Comparison of ENCODE assay signal across 15 cellular contexts in genomic region chrX:86604620-86605019, GRCh38.
A peak's percentile ranks its signal among the peaks of the same experiment; 100 is the strongest.
DNase-seq lines count a peak whose midpoint lies in the region; ATAC-seq, FAIRE-seq and TF ChIP-seq lines count a peak whose summit lies in the region.
"Had no signal": no experiment of that assay in that cellular context is flagged by ENCODE, and none has a peak within 500 bp of the region (broad histone marks: within the 10 kb centered on the region; RNA-seq: fewer than 3 reads in every experiment).

No MANE protein-coding gene starts in this region.

- DNase-seq in GM12891 (ENCODE audit: insufficient read length, low spot score): no peak
- peak; percentile 40 for DNase-seq in RKO (ENCODE audit: low spot score)
- no peak for DNase-seq in HPDE6-E6E7 (ENCODE audit: extremely low spot score)
- no peak for DNase-seq in activated naive CD4-positive, alpha-beta T cell (lab: John Stamatoyannopoulos, UW)
- DNase-seq in AML-193 (lab: John Stamatoyannopoulos, UW): no peak
- DNase-seq in GM10248 (ENCODE audit: extremely low spot score): no peak
- DNase-seq: activated CD4-positive, alpha-beta T cell treated with anti-CD3 and anti-CD28 coated beads, Interleukin-2, amount 10 ng/mL, durations not matched to agents 24 days and 14 days; HCEC 1CT; naive thymus-derived CD8-positive, alpha-beta T cell; NCI-H1436; NCI-H446; trophoblast cell had no signal

- FAIRE-seq in GM12891 (lab: Jason Lieb, UNC): no peak
- FAIRE-seq: RCC 7860 had no signal

- CTCF ChIA-PET in GM10248 (lab: Yijun Ruan, JAX): no interaction called here

- TF ChIP-seq CTCF in GM10248 (IDR thresholded peaks at IDR 0.05; ENCODE audit: control extremely low read depth, extremely low read depth, low read depth, missing control alignments): no peak

- POLR2A ChIA-PET in GM10248 (lab: Yijun Ruan, JAX): no interaction called here

- TF ChIP-seq POLR2A in GM12891 (IDR thresholded peaks at IDR 0.05; ENCODE audit: low read depth, low read length): no peak

- peak; percentile 77 for ATAC-seq in GM19351 (IDR thresholded peaks at IDR 0.05; ENCODE audit: unreplicated experiment)
- ATAC-seq in HG03432 (IDR thresholded peaks at IDR 0.05; ENCODE audit: unreplicated experiment): peak; percentile 79
- ATAC-seq: naive thymus-derived CD8-positive, alpha-beta T cell had no signal

TF ChIP-seq in GM12891, 5 proteins besides CTCF, POLR2A, EP300 and RAD21:
- TF ChIP-seq PAX5 (IDR thresholded peaks at IDR 0.05; ENCODE audit: insufficient read depth, low read length, severe bottlenecking) (no peak), SPI1 (IDR thresholded peaks at IDR 0.05; ENCODE audit: low read depth, low read length) (peak; percentile 34; the same call in 1 of the 2 replicates), POU2F2 (IDR thresholded peaks at IDR 0.05; ENCODE audit: low read depth, low read length) (no peak), POLR2AphosphoS5 (IDR thresholded peaks at IDR 0.05; ENCODE audit: low read depth, low read length) (no peak)
